Comparison of ENCODE assay signal across 17 cellular contexts in the genomic region with DNA sequence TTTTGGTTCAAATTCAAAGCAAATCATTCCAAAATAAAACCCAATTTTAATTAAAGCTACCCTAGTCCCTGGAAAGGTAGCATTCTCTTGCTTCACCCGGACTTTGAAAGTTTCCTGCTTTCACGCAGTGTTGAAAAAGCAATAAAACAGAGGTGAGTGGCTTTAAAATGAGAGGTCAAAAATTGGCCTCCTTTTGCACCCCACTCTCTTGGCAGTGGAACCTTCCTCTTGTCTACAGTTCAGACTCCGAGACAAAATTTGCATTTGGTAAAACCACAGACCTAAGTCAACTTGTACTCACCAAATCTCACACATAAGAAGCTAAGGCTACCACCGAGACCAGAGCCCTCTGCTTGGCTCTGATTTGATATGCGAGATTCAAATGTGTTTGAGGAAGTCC.
DNase-seq lines count a peak whose midpoint lies in the region; ATAC-seq, FAIRE-seq and TF ChIP-seq lines count a peak whose summit lies in the region.
"Had no signal": no experiment of that assay in that cellular context is flagged by ENCODE, and none has a peak within 500 bp of the region (broad histone marks: within the 10 kb centered on the region; RNA-seq: fewer than 3 reads in every experiment).

No MANE protein-coding gene starts in this region.

- ATAC-seq in GM18502 (IDR thresholded peaks at IDR 0.05; ENCODE audit: poor library complexity, unreplicated experiment), result peak; percentile 90
- peak; percentile 88 for ATAC-seq in GM21360 (IDR thresholded peaks at IDR 0.05; ENCODE audit: unreplicated experiment)
- ATAC-seq in HG03060 (IDR thresholded peaks at IDR 0.05; ENCODE audit: low read depth, unreplicated experiment), result peak; percentile 72
- no peak for ATAC-seq in mucosa of descending colon
- ATAC-seq: stimulated activated naive CD8-positive, alpha-beta T cell treated with anti-CD3 and anti-CD28 coated beads, Interleukin-15, Interleukin-2, amounts not matched to agents 100 U/mL and 50 U/mL, for 24 hours; T-cell had no signal

- H3K79me2 ChIP-seq in SU-DHL-6 (ENCODE audit: insufficient read depth, low read length), result no peaks in the 10 kb centered on the region
- H3K79me2 ChIP-seq in hepatocyte, result no peaks in the 10 kb centered on the region

- DNase-seq in H54 (ENCODE audit: insufficient read length, low spot score), result no peak
- DNase-seq in hepatocyte (ENCODE audit: low spot score), result no peak
- no peak for DNase-seq in Ammon's horn (ENCODE audit: low spot score)
- no peak for DNase-seq in mucosa of descending colon
- DNase-seq: activated CD4-positive, alpha-beta T cell treated with anti-CD3 and anti-CD28 coated beads for 48 hours; DMS153; immature natural killer cell; NCI-H2029; stimulated activated CD4-positive, alpha-beta T cell treated with anti-CD3 and anti-CD28 coated beads, Interleukin-4, amount 100 ng/mL, for 24 hours; stimulated activated naive CD8-positive, alpha-beta T cell treated with anti-CD3 and anti-CD28 coated beads, Interleukin-15, Interleukin-2, amounts not matched to agents 100 U/mL and 50 U/mL, for 24 hours; T-cell had no signal

- H3K4me3 ChIP-seq in SU-DHL-6 (ENCODE audit: insufficient read depth, low read length, poor library complexity, severe bottlenecking) (no peak overlapping the region), hepatocyte (no peak overlapping the region), mucosa of descending colon (no peak overlapping the region)
- H3K4me3 ChIP-seq: ascending aorta had no signal

- no peaks in the 10 kb centered on the region for H3K9me3 ChIP-seq in SU-DHL-6 (ENCODE audit: insufficient read depth, low read length)
- H3K9me3 ChIP-seq in hepatocyte (ENCODE audit: low read depth), result no peaks in the 10 kb centered on the region
- H3K9me3 ChIP-seq in mucosa of descending colon, result no peaks in the 10 kb centered on the region
- H3K9me3 ChIP-seq: ascending aorta had no signal

- H3K36me3 ChIP-seq in SU-DHL-6 (ENCODE audit: low read length), result no peaks in the 10 kb centered on the region
- no peaks in the 10 kb centered on the region for H3K36me3 ChIP-seq in hepatocyte (replicated peaks; ENCODE audit: insufficient read depth, low read depth)
- no peaks in the 10 kb centered on the region for H3K36me3 ChIP-seq in mucosa of descending colon (ENCODE audit: low read depth)
- H3K36me3 ChIP-seq: ascending aorta had no signal

- intact Hi-C loops in mucosa of descending colon (cut with DNase I, micrococcal nuclease), result no loop called here

- TF ChIP-seq POLR2A in H54 (IDR thresholded peaks at IDR 0.05; ENCODE audit: low read depth, low read length), result no peak

- H4K20me1 ChIP-seq in SU-DHL-6 (ENCODE audit: low read depth, low read length), result no peaks in the 10 kb centered on the region
- no peaks in the 10 kb centered on the region for H4K20me1 ChIP-seq in hepatocyte (ENCODE audit: insufficient read depth, poor library complexity, severe bottlenecking)

- H3K27me3 ChIP-seq in SU-DHL-6 (ENCODE audit: low read length), result no peaks in the 10 kb centered on the region
- no peaks in the 10 kb centered on the region for H3K27me3 ChIP-seq in hepatocyte
- H3K27me3 ChIP-seq: ascending aorta had no signal

- peaks cover 18% of the 10 kb centered on the region for H3K4me1 ChIP-seq in hepatocyte (ENCODE audit: insufficient read depth)
- no peaks in the 10 kb centered on the region for H3K4me1 ChIP-seq in mucosa of descending colon (ENCODE audit: low read depth)
- H3K4me1 ChIP-seq: ascending aorta had no signal

- TF ChIP-seq CTCF in SU-DHL-6 (IDR thresholded peaks at IDR 0.05; ENCODE audit: insufficient read depth, low read length, poor library complexity, severe bottlenecking) (no peak), hepatocyte (IDR thresholded peaks at IDR 0.05; ENCODE audit: poor library complexity) (no peak), mucosa of descending colon (IDR thresholded peaks at IDR 0.05) (no peak)

- H3K9ac ChIP-seq in SU-DHL-6 (ENCODE audit: low read length), result no peak overlapping the region
- H3K9ac ChIP-seq: KMS-11 had no signal

- H3K4me2 ChIP-seq in SU-DHL-6 (ENCODE audit: low read depth, low read length, poor library complexity, severe bottlenecking) (peak overlapping the region; percentile 27), hepatocyte (no peak overlapping the region)
- H3K4me2 ChIP-seq: KMS-11 had no signal

- no peak for FAIRE-seq in H54 (lab: Jason Lieb, UNC)

- H2AFZ ChIP-seq in SU-DHL-6 (ENCODE audit: low read depth, low read length, severe bottlenecking), result peak overlapping the region; percentile 75
- no peak overlapping the region for H2AFZ ChIP-seq in hepatocyte

- no peaks in the 10 kb centered on the region for H3F3A ChIP-seq in SU-DHL-6 (ENCODE audit: insufficient read depth)

- H3K9me2 ChIP-seq in SU-DHL-6 (replicated peaks; ENCODE audit: insufficient read depth, low read length) (no peaks in the 10 kb centered on the region), hepatocyte (replicated peaks; ENCODE audit: insufficient read depth) (no peaks in the 10 kb centered on the region)

- H3K27ac ChIP-seq in SU-DHL-6 (ENCODE audit: low read depth, low read length), result no peak overlapping the region
- H3K27ac ChIP-seq in hepatocyte, result no peak overlapping the region
- H3K27ac ChIP-seq: ascending aorta, KMS-11 had no signal

- 81% methylated on average over 5 of the region's 5 CpGs for WGBS in hepatocyte (ENCODE audit: low lambda C conversion rate, missing lambda C conversion rate)
